In the genomic region with DNA sequence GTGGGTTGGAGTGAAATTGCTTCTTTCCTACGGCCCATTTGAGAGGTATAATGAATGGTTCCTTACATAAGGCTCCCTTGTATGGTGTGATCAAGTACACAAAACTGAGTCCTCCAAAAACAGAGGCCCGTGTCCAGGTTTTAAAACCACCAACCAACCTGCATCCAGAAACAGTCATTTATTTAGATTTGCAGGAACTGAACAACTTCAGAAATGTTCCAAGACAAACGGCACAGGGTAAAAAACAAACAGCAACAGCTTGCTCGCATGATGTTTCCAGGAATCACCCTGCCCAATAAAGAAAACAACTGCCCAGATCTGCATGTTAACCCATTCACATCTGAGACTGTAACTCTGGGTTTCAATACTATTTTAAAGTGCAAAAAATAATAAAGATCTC, we compare ENCODE assay signal across 1 cellular context.
TF ChIP-seq lines count a peak whose summit lies in the region.

No MANE protein-coding gene starts in this region.

TF ChIP-seq in K562, 482 proteins besides CTCF, POLR2A, EP300 and RAD21 (continued from another document):
- TF ChIP-seq, protein P1, sequence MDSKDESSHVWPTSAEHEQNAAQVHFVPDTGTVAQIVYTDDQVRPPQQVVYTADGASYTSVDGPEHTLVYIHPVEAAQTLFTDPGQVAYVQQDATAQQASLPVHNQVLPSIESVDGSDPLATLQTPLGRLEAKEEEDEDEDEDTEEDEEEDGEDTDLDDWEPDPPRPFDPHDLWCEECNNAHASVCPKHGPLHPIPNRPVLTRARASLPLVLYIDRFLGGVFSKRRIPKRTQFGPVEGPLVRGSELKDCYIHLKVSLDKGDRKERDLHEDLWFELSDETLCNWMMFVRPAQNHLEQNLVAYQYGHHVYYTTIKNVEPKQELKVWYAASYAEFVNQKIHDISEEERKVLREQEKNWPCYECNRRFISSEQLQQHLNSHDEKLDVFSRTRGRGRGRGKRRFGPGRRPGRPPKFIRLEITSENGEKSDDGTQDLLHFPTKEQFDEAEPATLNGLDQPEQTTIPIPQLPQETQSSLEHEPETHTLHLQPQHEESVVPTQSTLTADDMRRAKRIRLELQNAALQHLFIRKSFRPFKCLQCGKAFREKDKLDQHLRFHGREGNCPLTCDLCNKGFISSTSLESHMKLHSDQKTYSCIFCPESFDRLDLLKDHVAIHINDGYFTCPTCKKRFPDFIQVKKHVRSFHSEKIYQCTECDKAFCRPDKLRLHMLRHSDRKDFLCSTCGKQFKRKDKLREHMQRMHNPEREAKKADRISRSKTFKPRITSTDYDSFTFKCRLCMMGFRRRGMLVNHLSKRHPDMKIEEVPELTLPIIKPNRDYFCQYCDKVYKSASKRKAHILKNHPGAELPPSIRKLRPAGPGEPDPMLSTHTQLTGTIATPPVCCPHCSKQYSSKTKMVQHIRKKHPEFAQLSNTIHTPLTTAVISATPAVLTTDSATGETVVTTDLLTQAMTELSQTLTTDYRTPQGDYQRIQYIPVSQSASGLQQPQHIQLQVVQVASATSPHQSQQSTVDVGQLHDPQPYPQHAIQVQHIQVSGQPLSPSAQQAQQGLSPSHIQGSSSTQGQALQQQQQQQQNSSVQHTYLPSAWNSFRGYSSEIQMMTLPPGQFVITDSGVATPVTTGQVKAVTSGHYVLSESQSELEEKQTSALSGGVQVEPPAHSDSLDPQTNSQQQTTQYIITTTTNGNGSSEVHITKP (IDR thresholded peaks at IDR 0.05; ENCODE audit: partially characterized antibody): no peak
- TF ChIP-seq ZNF76 (CRISPR knock-in tag; IDR thresholded peaks at IDR 0.05; ENCODE audit: borderline replicate concordance): no peak
